In genomic region chr1:44730741-44731512, GRCh38 we compare ENCODE assay signal across 8 cellular contexts. TPM values are rescaled to one million over a fixed set of nuclear protein-coding genes. Genes with fewer than 3 reads are reported as not detected.
DNase-seq lines count a peak whose midpoint lies in the region; ATAC-seq and TF ChIP-seq lines count a peak whose summit lies in the region.

RNU5D-1 (minus strand) TSS chr1:44731170.

- H3K27ac ChIP-seq in angular gyrus (ENCODE audit: low read depth, low read length) (peak within 1 kb of the TSS; percentile 93), right cardiac atrium (ENCODE audit: low read length) (peak within 1 kb of the TSS; percentile 88), vagina (peak within 1 kb of the TSS; percentile 95)

- H3K9me3 ChIP-seq in right cardiac atrium (ENCODE audit: control insufficient read depth, low read length) (no peaks in the 10 kb centered on the region), vagina (no peaks in the 10 kb centered on the region)

- peak; percentile 19 to 77 for TF ChIP-seq POLR2A in vagina (IDR thresholded peaks at IDR 0.05)

- intact Hi-C loops in right cardiac atrium (cut with DNase I) (no loop called here), vagina (cut with DNase I) (no loop called here)

- H3K27me3 ChIP-seq in right cardiac atrium (ENCODE audit: control insufficient read depth, insufficient read depth): no peaks in the 10 kb centered on the region
- H3K27me3 ChIP-seq in vagina: no peaks in the 10 kb centered on the region

- peak; percentile 59 to 92 (median 88) for TF ChIP-seq CTCF in vagina (IDR thresholded peaks at IDR 0.05)

- no peaks in the 10 kb centered on the region for H3K36me3 ChIP-seq in vagina

- ATAC-seq in GM18498 (IDR thresholded peaks at IDR 0.05; ENCODE audit: unreplicated experiment) (peak; percentile 67), HG02885 (IDR thresholded peaks at IDR 0.05; ENCODE audit: poor library complexity, unreplicated experiment) (peak; percentile 60), right cardiac atrium (peak; percentile 86 to 88)

- peaks cover 2% of the 10 kb centered on the region for H3K4me1 ChIP-seq in right cardiac atrium (ENCODE audit: control insufficient read depth, insufficient read depth, low read length)
- H3K4me1 ChIP-seq in vagina: peaks cover 16% of the 10 kb centered on the region

- H3K4me3 ChIP-seq in right cardiac atrium (ENCODE audit: low read length) (peak within 1 kb of the TSS; percentile 45), vagina (peak within 1 kb of the TSS; percentile 29 to 32)

- peak; percentile 87 for DNase-seq in NCI-H146 treated with DMSO at 0.1 percent for 48 hours (lab: John Stamatoyannopoulos, UW; ENCODE audit: unreplicated experiment)
- DNase-seq in T-helper 1 cell: peak; percentile 74 to 94 (median 88)
- DNase-seq in right cardiac atrium: peak; percentile 93 to 97 (median 95)
- DNase-seq in putamen (ENCODE audit: low spot score): peak; percentile 95
- DNase-seq in vagina (ENCODE audit: extremely low spot score in 2 of 2): peak in 1 of 2 donors; percentile 91

- 2% methylated on average over 19 of the region's 19 CpGs for whole genome bisulfite sequencing in right cardiac atrium

RNA-seq across cellular contexts. Expression of gene RNU5D-1, which starts in this region (rescaled TPM):
- not detected for total RNA-seq in right cardiac atrium
- polyA plus RNA-seq in right cardiac atrium: not detected
- total RNA-seq in vagina: not detected

Comparison
In these comparisons a context has a peak if more than half of its experiments do, and no peak if none do; other contexts are left out.
1. Peak in DNase-seq, ATAC-seq, H3K4me3 ChIP-seq and H3K27ac ChIP-seq in right cardiac atrium; RNA of the gene not detected or under 1 TPM.